Comparison of ENCODE assay signal across 19 cellular contexts in the genomic region with DNA sequence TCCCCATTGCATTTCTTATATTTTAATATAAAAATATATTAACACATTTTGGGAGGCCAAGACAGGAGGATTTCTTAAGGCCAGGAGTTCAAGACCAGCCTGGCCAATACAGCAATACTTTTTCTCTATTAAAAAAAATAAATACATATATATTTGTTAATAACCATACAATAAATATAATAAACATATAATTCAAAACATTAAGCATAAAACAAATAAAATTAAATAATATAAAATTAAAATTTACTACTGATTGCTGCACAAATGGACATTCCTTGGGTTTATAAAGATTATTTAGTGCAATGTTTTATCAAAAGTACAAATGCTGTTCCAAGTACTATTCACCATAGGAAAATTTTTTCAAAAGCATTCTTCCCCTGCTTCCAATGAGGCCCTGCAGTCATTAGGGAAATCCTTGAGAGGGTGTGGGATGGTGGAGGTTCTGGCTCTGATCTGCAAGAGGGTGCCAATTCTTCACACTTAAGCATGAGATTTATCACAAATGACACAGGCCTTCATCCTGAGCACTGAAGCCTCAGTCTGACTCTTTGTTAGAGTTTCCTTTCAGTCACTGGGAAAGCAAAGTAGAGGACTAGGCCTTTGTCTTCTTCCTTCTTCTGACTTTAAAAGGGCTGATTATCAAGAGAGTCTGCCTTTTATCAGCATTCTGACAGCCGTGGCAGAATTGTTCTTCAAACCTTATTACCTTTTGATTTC.
"Had no signal": no experiment of that assay in that cellular context is flagged by ENCODE, and none has a peak within 500 bp of the region (broad histone marks: within the 10 kb centered on the region; RNA-seq: fewer than 3 reads in every experiment).

No MANE protein-coding gene starts in this region.

- H3K4me3 ChIP-seq: adrenal gland, mucosa of descending colon, ovary, thoracic aorta, uterus had no signal

- H3K36me3 Mint-ChIP-seq: activated naive CD4-positive, alpha-beta T cell treated with anti-CD3 and anti-CD28 coated beads, Interleukin-2, amount 10 ng/mL, durations not matched to agents 7 days and 5 days; immature natural killer cell; naive thymus-derived CD8-positive, alpha-beta T cell had no signal

- H3K27ac ChIP-seq: adrenal gland, ovary, thoracic aorta, uterus had no signal

- H3K4me1 ChIP-seq: adrenal gland, uterus had no signal

- ATAC-seq: effector memory CD8-positive, alpha-beta T cell; left colon; mucosa of descending colon; naive thymus-derived CD8-positive, alpha-beta T cell had no signal

- H3K27ac Mint-ChIP-seq: activated CD4-positive, alpha-beta T cell treated with anti-CD3 and anti-CD28 coated beads, Interleukin-2, amount 10 ng/mL, durations not matched to agents 7 days and 5 days; activated naive CD4-positive, alpha-beta T cell treated with anti-CD3 and anti-CD28 coated beads, Interleukin-2, amount 10 ng/mL, durations not matched to agents 7 days and 5 days; effector memory CD8-positive, alpha-beta T cell; immature natural killer cell; naive thymus-derived CD8-positive, alpha-beta T cell; stimulated activated naive CD8-positive, alpha-beta T cell treated with anti-CD3 and anti-CD28 coated beads, Interleukin-15, Interleukin-2, amounts not matched to agents 100 ng/mL and 50 ng/mL, for 24 hours; T-helper 1 cell treated with Interleukin-12 subunit alpha and Interleukin-12 subunit beta and Interleukin-4 antibody, amounts not matched to agents 30 μg/mL and 1 μg/mL, for 36 hours had no signal

- DNase-seq: activated CD4-positive, alpha-beta T cell treated with anti-CD3 and anti-CD28 coated beads, Interleukin-2, amount 10 ng/mL, durations not matched to agents 7 days and 5 days; activated CD4-positive, CD25-positive, alpha-beta regulatory T cell; activated CD8-positive, alpha-beta memory T cell treated with anti-CD3 and anti-CD28 coated beads for 24 hours; activated naive CD4-positive, alpha-beta T cell treated with anti-CD3 and anti-CD28 coated beads, Interleukin-2, amount 10 ng/mL, durations not matched to agents 7 days and 5 days; effector memory CD8-positive, alpha-beta T cell; erythroblast; immature natural killer cell; left colon; mucosa of descending colon; naive thymus-derived CD8-positive, alpha-beta T cell; ovary; stimulated activated CD4-positive, alpha-beta T cell treated with anti-CD3 and anti-CD28 coated beads, Interleukin-4, amount 100 ng/mL, for 1 hour; stimulated activated CD8-positive, alpha-beta memory T cell treated with anti-CD3 and anti-CD28 coated beads, Interleukin-4, amount 100 ng/mL, for 48 hours; uterus had no signal

- H3K36me3 ChIP-seq: adrenal gland, ovary, thoracic aorta, uterus had no signal

- H3K4me1 Mint-ChIP-seq: activated CD4-positive, alpha-beta T cell treated with anti-CD3 and anti-CD28 coated beads, Interleukin-2, amount 10 ng/mL, durations not matched to agents 7 days and 5 days; activated naive CD4-positive, alpha-beta T cell treated with anti-CD3 and anti-CD28 coated beads, Interleukin-2, amount 10 ng/mL, durations not matched to agents 7 days and 5 days; central memory CD8-positive, alpha-beta T cell; immature natural killer cell; naive thymus-derived CD8-positive, alpha-beta T cell had no signal

- H3K27me3 ChIP-seq: adrenal gland, ovary, uterus had no signal

- H3K4me3 Mint-ChIP-seq: activated CD4-positive, alpha-beta T cell treated with anti-CD3 and anti-CD28 coated beads, Interleukin-2, amount 10 ng/mL, durations not matched to agents 7 days and 5 days; activated naive CD4-positive, alpha-beta T cell treated with anti-CD3 and anti-CD28 coated beads, Interleukin-2, amount 10 ng/mL, durations not matched to agents 7 days and 5 days; central memory CD8-positive, alpha-beta T cell; effector memory CD8-positive, alpha-beta T cell; immature natural killer cell; naive thymus-derived CD8-positive, alpha-beta T cell; stimulated activated naive CD8-positive, alpha-beta T cell treated with anti-CD3 and anti-CD28 coated beads, Interleukin-15, Interleukin-2, amounts not matched to agents 100 ng/mL and 50 ng/mL, for 24 hours; T-helper 1 cell treated with Interleukin-12 subunit alpha and Interleukin-12 subunit beta and Interleukin-4 antibody, amounts not matched to agents 30 μg/mL and 1 μg/mL, for 36 hours had no signal

- H3K9me3 Mint-ChIP-seq: activated CD4-positive, alpha-beta T cell treated with anti-CD3 and anti-CD28 coated beads, Interleukin-2, amount 10 ng/mL, durations not matched to agents 7 days and 5 days; activated naive CD4-positive, alpha-beta T cell treated with anti-CD3 and anti-CD28 coated beads, Interleukin-2, amount 10 ng/mL, durations not matched to agents 7 days and 5 days; central memory CD8-positive, alpha-beta T cell; effector memory CD8-positive, alpha-beta T cell; naive thymus-derived CD8-positive, alpha-beta T cell; stimulated activated naive CD8-positive, alpha-beta T cell treated with anti-CD3 and anti-CD28 coated beads, Interleukin-15, Interleukin-2, amounts not matched to agents 100 ng/mL and 50 ng/mL, for 24 hours; T-helper 1 cell treated with Interleukin-12 subunit alpha and Interleukin-12 subunit beta and Interleukin-4 antibody, amounts not matched to agents 30 μg/mL and 1 μg/mL, for 36 hours had no signal

- H3K9me3 ChIP-seq: adrenal gland, mucosa of descending colon, ovary, thoracic aorta, uterus had no signal

- H3K27me3 Mint-ChIP-seq: activated naive CD4-positive, alpha-beta T cell treated with anti-CD3 and anti-CD28 coated beads, Interleukin-2, amount 10 ng/mL, durations not matched to agents 7 days and 5 days; stimulated activated naive CD8-positive, alpha-beta T cell treated with anti-CD3 and anti-CD28 coated beads, Interleukin-15, Interleukin-2, amounts not matched to agents 100 ng/mL and 50 ng/mL, for 24 hours had no signal
